In genomic region chr5:91123896-91124295, GRCh38 we compare ENCODE assay signal across 23 cellular contexts.
A peak's percentile ranks its signal among the peaks of the same experiment; 100 is the strongest.
DNase-seq lines count a peak whose midpoint lies in the region; ATAC-seq and TF ChIP-seq lines count a peak whose summit lies in the region.
"Had no signal": no experiment of that assay in that cellular context is flagged by ENCODE, and none has a peak within 500 bp of the region (broad histone marks: within the 10 kb centered on the region; RNA-seq: fewer than 3 reads in every experiment).

No MANE protein-coding gene starts in this region.

- H2AK5ac ChIP-seq in IMR-90 (ENCODE audit: low read depth, low read length): no peak overlapping the region

- H3K36me3 ChIP-seq in ACC112 (ENCODE audit: insufficient read depth, low read length): no peaks in the 10 kb centered on the region
- H3K36me3 ChIP-seq in IMR-90 (ENCODE audit: control insufficient read depth, insufficient read depth, low read length): no peaks in the 10 kb centered on the region
- no peaks in the 10 kb centered on the region for H3K36me3 ChIP-seq in ascending aorta
- H3K36me3 ChIP-seq: ovary, right atrium auricular region had no signal

- intact Hi-C loops in IMR-90 (cut with micrococcal nuclease): no loop called here
- intact Hi-C loops in ascending aorta (cut with DNase I): no loop called here

- no TSS peak for BruUV-seq in IMR-90 (replicated peaks; lab: Mats Ljungman, UMichigan)

- peaks cover 40% of the 10 kb centered on the region for H3K4me1 ChIP-seq in ACC112 (ENCODE audit: control insufficient read depth, insufficient read depth, low read length, unreplicated experiment)
- H3K4me1 ChIP-seq in IMR-90 (ENCODE audit: control insufficient read depth, insufficient read depth, low read length): peaks cover 18% of the 10 kb centered on the region
- H3K4me1 ChIP-seq in ascending aorta: peaks cover 30 to 65% of the 10 kb centered on the region in 2 donors

- H3K79me2 ChIP-seq in ACC112 (ENCODE audit: control insufficient read depth, insufficient read depth, low read length, unreplicated experiment): no peaks in the 10 kb centered on the region

- H2BK120ac ChIP-seq in IMR-90 (ENCODE audit: low read depth, low read length): peak overlapping the region; percentile 44

- TF ChIP-seq CTCF in IMR-90 (conservative IDR thresholded peaks at IDR 0.05; ENCODE audit: low read depth, low read length) (no peak), ascending aorta (IDR thresholded peaks at IDR 0.05) (no peak), nephron (IDR thresholded peaks at IDR 0.05; ENCODE audit: unreplicated experiment in 3 of 3) (no peak)

- peak overlapping the region in 2 of 3 experiments; percentile 35 to 47 for H3K27ac Mint-ChIP-seq in nephron
- H3K27ac Mint-ChIP-seq: activated CD4-positive, alpha-beta T cell treated with anti-CD3 and anti-CD28 coated beads for 36 hours; activated T-cell treated with anti-CD3 and anti-CD28 coated beads, Interleukin-2, amount 50 U/mL, for 72 hours; H9 had no signal

- no peaks in the 10 kb centered on the region for H3K9me3 Mint-ChIP-seq in nephron
- H3K9me3 Mint-ChIP-seq: activated T-cell treated with anti-CD3 and anti-CD28 coated beads, Interleukin-2, amount 50 U/mL, for 72 hours; central memory CD8-positive, alpha-beta T cell; H9 had no signal

- H3K9me3 ChIP-seq in IMR-90 (ENCODE audit: control insufficient read depth, insufficient read depth, low read length) (no peaks in the 10 kb centered on the region), ascending aorta (no peaks in the 10 kb centered on the region)
- H3K9me3 ChIP-seq: ovary, right atrium auricular region had no signal

- no peak overlapping the region for H2AK9ac ChIP-seq in IMR-90 (replicated peaks; ENCODE audit: low read depth, low read length, poor library complexity)

- no peak for TF ChIP-seq RAD21 in IMR-90 (IDR thresholded peaks at IDR 0.05; ENCODE audit: low read length)

- H2BK20ac ChIP-seq in IMR-90 (ENCODE audit: low read depth, low read length): peak overlapping the region; percentile 82

- H3K79me1 ChIP-seq in IMR-90 (ENCODE audit: low read depth in 1 of 2, low read length in 2 of 2): no peaks in the 10 kb centered on the region

- H3K56ac ChIP-seq in IMR-90 (ENCODE audit: extremely low read depth, insufficient read depth, low read length): no peak overlapping the region

- no peaks in the 10 kb centered on the region for H3K27me3 ChIP-seq in ACC112 (ENCODE audit: insufficient read depth, low read length)
- no peaks in the 10 kb centered on the region for H3K27me3 ChIP-seq in IMR-90 (ENCODE audit: control insufficient read depth, insufficient read depth, low read length)
- no peaks in the 10 kb centered on the region for H3K27me3 ChIP-seq in ascending aorta
- H3K27me3 ChIP-seq: ovary, right atrium auricular region had no signal

- CTCF ChIA-PET in IMR-90 (lab: Yijun Ruan, JAX): no interaction called here

- no peak overlapping the region for H3K9ac ChIP-seq in IMR-90 (ENCODE audit: low read depth, low read length)

- peaks cover 4% of the 10 kb centered on the region; the same call in 1 of the 2 replicates for H3K9me1 ChIP-seq in IMR-90 (ENCODE audit: insufficient read depth, low read length)

- H2AFZ ChIP-seq in ACC112 (ENCODE audit: low read length, unreplicated experiment) (peak overlapping the region; percentile 37), IMR-90 (replicated peaks; ENCODE audit: low read length, poor library complexity) (peak overlapping the region; percentile 55)

- no peak overlapping the region for H3K4me3 Mint-ChIP-seq in nephron
- H3K4me3 Mint-ChIP-seq: activated CD4-positive, alpha-beta T cell treated with anti-CD3 and anti-CD28 coated beads for 36 hours; activated T-cell treated with anti-CD3 and anti-CD28 coated beads, Interleukin-2, amount 50 U/mL, for 72 hours; central memory CD8-positive, alpha-beta T cell; H9 had no signal

- in situ Hi-C loops in IMR-90 (cut with MboI; ENCODE audit: low sequenced_read_pairs): no loop called here

- H3K14ac ChIP-seq in IMR-90 (replicated peaks; ENCODE audit: low read depth, low read length): peak overlapping the region; percentile 59

- 0 out of 2 replicates have a peak overlapping the region, but pooled peaks have one; percentile 50 for H4K91ac ChIP-seq in IMR-90 (ENCODE audit: insufficient read depth, low read depth, low read length)

- peak overlapping the region; percentile 34; the same call in 1 of the 3 replicates for H2BK15ac ChIP-seq in IMR-90 (ENCODE audit: low read depth, low read length)

- POLR2A ChIA-PET in IMR-90 (lab: Charles Lee; ENCODE audit: unreplicated experiment): no interaction called here

- H3K36me3 Mint-ChIP-seq in nephron (ENCODE audit: low read depth): no peaks in the 10 kb centered on the region

- peaks cover 49% of the 10 kb centered on the region for H3K4me1 Mint-ChIP-seq in nephron
- H3K4me1 Mint-ChIP-seq: activated CD4-positive, alpha-beta T cell treated with anti-CD3 and anti-CD28 coated beads for 36 hours; central memory CD8-positive, alpha-beta T cell had no signal

- peak overlapping the region; percentile 85; the same call in 1 of the 2 replicates for H3K18ac ChIP-seq in IMR-90 (ENCODE audit: low read depth, low read length)

- H4K20me1 ChIP-seq in IMR-90 (ENCODE audit: insufficient read depth, low read length): no peaks in the 10 kb centered on the region

- no peak for ATAC-seq in IMR-90 (ENCODE audit: low read depth)
- ATAC-seq in HG02852 (IDR thresholded peaks at IDR 0.05; ENCODE audit: unreplicated experiment): no peak
- ATAC-seq: activated CD4-positive, alpha-beta T cell treated with anti-CD3 and anti-CD28 coated beads for 36 hours; activated T-cell treated with anti-CD3 and anti-CD28 coated beads, Interleukin-2, amount 50 U/mL, for 72 hours had no signal

- peak overlapping the region in 1 of 2 experiments; percentile 69; a peak in 2 of 4 replicates for H4K8ac ChIP-seq in IMR-90 (ENCODE audit: low read depth in 2 of 2, low read length in 2 of 2)

- DNase-seq in IMR-90 (no peak), ascending aorta (ENCODE audit: low spot score in 2 of 2) (no peak), HT-29 (ENCODE audit: low spot score) (no peak)
- no peak for DNase-seq in effector CD8-positive, alpha-beta T cell (lab: John Stamatoyannopoulos, UW)
- no peak for DNase-seq in activated naive CD4-positive, alpha-beta T cell treated with Interleukin-2 at 50 U/mL for 16 hours
- DNase-seq: activated CD4-positive, alpha-beta T cell treated with anti-CD3 and anti-CD28 coated beads for 36 hours; activated naive CD4-positive, alpha-beta T cell treated with anti-CD3 and anti-CD28 coated beads, Interleukin-2, amount 50 U/mL, for 16 hours; activated T-cell treated with anti-CD3 and anti-CD28 coated beads, Interleukin-2, amount 50 U/mL, for 72 hours; anterior cingulate cortex; erythroblast; H9; NCI-H1694 treated with DMSO at 0.1 percent for 48 hours; NCI-H69; OCI-M1; ovary; Right ventricle myocardium superior; T-helper 1 cell had no signal

- no CpG with 5 or more reads among the region's 4 CpGs for whole genome bisulfite sequencing in IMR-90 (ENCODE audit: extremely low coverage in 2 of 2, insufficient read length in 1 of 2), 2 experiments

- no peak overlapping the region for H3K27ac ChIP-seq in ACC112 (ENCODE audit: low read depth, low read length)
- no peak overlapping the region for H3K27ac ChIP-seq in IMR-90 (ENCODE audit: insufficient read depth, low read length)
- peak overlapping the region; percentile 33 to 43 for H3K27ac ChIP-seq in ascending aorta
- H3K27ac ChIP-seq: C4-2B, ovary had no signal

- H4K5ac ChIP-seq in IMR-90 (ENCODE audit: low read depth, low read length): peak overlapping the region; percentile 67; the same call in 1 of the 2 replicates

- no peak for TF ChIP-seq POLR2A in IMR-90 (IDR thresholded peaks at IDR 0.05; ENCODE audit: low read depth, low read length)

- H3K23ac ChIP-seq in IMR-90 (ENCODE audit: low read depth, low read length): peak overlapping the region; percentile 55; the same call in 1 of the 2 replicates

- no peak overlapping the region for H3K4me3 ChIP-seq in ACC112 (ENCODE audit: low read depth, low read length)
- H3K4me3 ChIP-seq in IMR-90 (ENCODE audit: insufficient read depth, low read depth, low read length): no peak overlapping the region
- no peak overlapping the region for H3K4me3 ChIP-seq in ascending aorta
- H3K4me3 ChIP-seq: ovary, right atrium auricular region had no signal

- dilution Hi-C loops in IMR-90 (cut with HindIII; ENCODE audit: low sequenced_read_pairs, unreplicated experiment): no loop called here

- H3K4ac ChIP-seq in IMR-90 (ENCODE audit: low read depth, low read length): peak overlapping the region; percentile 42

- H3K4me2 ChIP-seq in IMR-90 (ENCODE audit: low read depth, low read length): peak overlapping the region; percentile 31; the same call in 1 of the 2 replicates

- H3K27me3 Mint-ChIP-seq in nephron (ENCODE audit: low read depth): no peaks in the 10 kb centered on the region
- H3K27me3 Mint-ChIP-seq: central memory CD8-positive, alpha-beta T cell had no signal

- peak overlapping the region; percentile 21 for H2BK5ac ChIP-seq in IMR-90 (ENCODE audit: low read depth, low read length, poor library complexity, severe bottlenecking)

TF ChIP-seq in IMR-90, 13 proteins besides CTCF, POLR2A, EP300 and RAD21 (continues in another document):
- no peak for TF ChIP-seq RFX5 (IDR thresholded peaks at IDR 0.05; ENCODE audit: low read depth, low read length)
- no peak for TF ChIP-seq USF2 (IDR thresholded peaks at IDR 0.05; ENCODE audit: low read depth, low read length)
- no peak for TF ChIP-seq FOS (IDR thresholded peaks at IDR 0.05; ENCODE audit: low read depth, low read length)
- no peak for TF ChIP-seq RCOR1 (IDR thresholded peaks at IDR 0.05; ENCODE audit: insufficient replicate concordance, low read length)
- no peak for TF ChIP-seq ELK1 (IDR thresholded peaks at IDR 0.05; ENCODE audit: borderline replicate concordance, low read depth, low read length)
- no peak for TF ChIP-seq MAFK (IDR thresholded peaks at IDR 0.05; ENCODE audit: low read depth, low read length)
- TF ChIP-seq MXI1 (IDR thresholded peaks at IDR 0.05; ENCODE audit: borderline replicate concordance, low read depth, low read length): no peak
- no peak for TF ChIP-seq BHLHE40 (IDR thresholded peaks at IDR 0.05; ENCODE audit: low read depth, low read length)

Comparison
In these comparisons a context has a peak if more than half of its experiments do, and no peak if none do; other contexts are left out.
1. H3K27ac ChIP-seq: peak in ascending aorta (2 of 2); none in ACC112 (single experiment) and IMR-90 (single experiment).